ENCODE assay signal across 16 cellular contexts in genomic region chr1:171610385-171610784, GRCh38. TPM values are rescaled to one million over a fixed set of nuclear protein-coding genes. Genes with fewer than 3 reads are reported as not detected.
DNase-seq lines count a peak whose midpoint lies in the region; ATAC-seq and TF ChIP-seq lines count a peak whose summit lies in the region.
"Had no signal": no experiment of that assay in that cellular context is flagged by ENCODE, and none has a peak within 500 bp of the region (broad histone marks: within the 10 kb centered on the region; RNA-seq: fewer than 3 reads in every experiment).

No MANE protein-coding gene starts in this region.

- no peak overlapping the region for H3K27ac Mint-ChIP-seq in stimulated activated memory B cell treated with anti-CD40 and anti-IgM and Interleukin-4, amounts not matched to agents 10 μg/mL and 1 μg/mL and 100 μg/mL, for 72 hours
- H3K27ac Mint-ChIP-seq in activated CD4-positive, alpha-beta memory T cell treated with anti-CD3 and anti-CD28 coated beads, Interleukin-2, amount 10 ng/mL, durations not matched to agents 7 days and 5 days: no peak overlapping the region
- H3K27ac Mint-ChIP-seq: brain had no signal

- TF ChIP-seq CTCF in left ventricle myocardium inferior (IDR thresholded peaks at IDR 0.05; ENCODE audit: borderline replicate concordance): no peak

- H3K4me1 ChIP-seq in left ventricle myocardium inferior: no peaks in the 10 kb centered on the region
- H3K4me1 ChIP-seq: testis had no signal

- peaks cover 12% of the 10 kb centered on the region for H3K4me1 Mint-ChIP-seq in stimulated activated memory B cell treated with anti-CD40 and anti-IgM and Interleukin-4, amounts not matched to agents 10 μg/mL and 1 μg/mL and 100 μg/mL, for 72 hours
- H3K4me1 Mint-ChIP-seq in activated CD4-positive, alpha-beta memory T cell treated with anti-CD3 and anti-CD28 coated beads, Interleukin-2, amount 10 ng/mL, durations not matched to agents 7 days and 5 days: no peaks in the 10 kb centered on the region
- H3K4me1 Mint-ChIP-seq: brain had no signal

- no peaks in the 10 kb centered on the region for H3K27me3 ChIP-seq in left ventricle myocardium inferior (ENCODE audit: low read depth)
- H3K27me3 ChIP-seq: testis had no signal

- intact Hi-C loops in left ventricle myocardium inferior (cut with micrococcal nuclease): no loop called here

- no peaks in the 10 kb centered on the region for H3K27me3 Mint-ChIP-seq in stimulated activated memory B cell treated with anti-CD40 and anti-IgM and Interleukin-4, amounts not matched to agents 10 μg/mL and 1 μg/mL and 100 μg/mL, for 72 hours
- no peaks in the 10 kb centered on the region for H3K27me3 Mint-ChIP-seq in activated CD4-positive, alpha-beta memory T cell treated with anti-CD3 and anti-CD28 coated beads, Interleukin-2, amount 10 ng/mL, durations not matched to agents 7 days and 5 days

- no peak overlapping the region for H3K4me3 Mint-ChIP-seq in stimulated activated memory B cell treated with anti-CD40 and anti-IgM and Interleukin-4, amounts not matched to agents 10 μg/mL and 1 μg/mL and 100 μg/mL, for 72 hours
- H3K4me3 Mint-ChIP-seq in activated CD4-positive, alpha-beta memory T cell treated with anti-CD3 and anti-CD28 coated beads, Interleukin-2, amount 10 ng/mL, durations not matched to agents 7 days and 5 days: no peak overlapping the region
- H3K4me3 Mint-ChIP-seq: brain had no signal

- no peak overlapping the region for H3K27ac ChIP-seq in left ventricle myocardium inferior (replicated peaks)
- H3K27ac ChIP-seq: 22Rv1, testis had no signal

- CTCF ChIA-PET in activated CD4-positive, alpha-beta memory T cell treated with anti-CD3 and anti-CD28 coated beads, Interleukin-2, amount 10 ng/mL, durations not matched to agents 7 days and 5 days (lab: Charles Lee): no interaction called here

- ATAC-seq in HG03378 (IDR thresholded peaks at IDR 0.05; ENCODE audit: unreplicated experiment): peak; percentile 49
- ATAC-seq in stimulated activated memory B cell treated with anti-CD40 and anti-IgM and Interleukin-4, amounts not matched to agents 10 μg/mL and 1 μg/mL and 100 μg/mL, for 72 hours: peak; percentile 44
- ATAC-seq in HG02973 (IDR thresholded peaks at IDR 0.05; ENCODE audit: unreplicated experiment): no peak

- H3K4me3 ChIP-seq in left ventricle myocardium inferior: no peak overlapping the region
- H3K4me3 ChIP-seq: testis had no signal

- DNase-seq in DMS53 (lab: John Stamatoyannopoulos, UW) (peak; percentile 23), DMS53 treated with DMSO at 0.1 percent for 48 hours (lab: John Stamatoyannopoulos, UW; ENCODE audit: unreplicated experiment) (no peak), amniotic epithelial cell (ENCODE audit: low read depth) (peak; percentile 15), left ventricle myocardium inferior (no peak)
- no peak for DNase-seq in activated CD4-positive, alpha-beta memory T cell treated with anti-CD3 and anti-CD28 coated beads, Interleukin-2, amount 10 ng/mL, durations not matched to agents 7 days and 5 days
- DNase-seq: foreskin fibroblast; NCI-H2081 treated with DMSO at 0.1 percent for 48 hours; SK-N-SH; stimulated activated CD4-positive, alpha-beta T cell treated with anti-CD3 and anti-CD28 coated beads, Interleukin-4, amount 100 ng/mL, for 24 hours; testis had no signal

- POLR2A ChIA-PET in activated CD4-positive, alpha-beta memory T cell treated with anti-CD3 and anti-CD28 coated beads, Interleukin-2, amount 10 ng/mL, durations not matched to agents 7 days and 5 days (lab: Charles Lee): no interaction called here

- H3K36me3 Mint-ChIP-seq in stimulated activated memory B cell treated with anti-CD40 and anti-IgM and Interleukin-4, amounts not matched to agents 10 μg/mL and 1 μg/mL and 100 μg/mL, for 72 hours: no peaks in the 10 kb centered on the region
- H3K36me3 Mint-ChIP-seq in activated CD4-positive, alpha-beta memory T cell treated with anti-CD3 and anti-CD28 coated beads, Interleukin-2, amount 10 ng/mL, durations not matched to agents 7 days and 5 days (ENCODE audit: low read depth): no peaks in the 10 kb centered on the region
- H3K36me3 Mint-ChIP-seq: brain had no signal

- no peaks in the 10 kb centered on the region for H3K36me3 ChIP-seq in left ventricle myocardium inferior

- no peaks in the 10 kb centered on the region for H3K9me3 Mint-ChIP-seq in stimulated activated memory B cell treated with anti-CD40 and anti-IgM and Interleukin-4, amounts not matched to agents 10 μg/mL and 1 μg/mL and 100 μg/mL, for 72 hours
- no peaks in the 10 kb centered on the region for H3K9me3 Mint-ChIP-seq in activated CD4-positive, alpha-beta memory T cell treated with anti-CD3 and anti-CD28 coated beads, Interleukin-2, amount 10 ng/mL, durations not matched to agents 7 days and 5 days
- H3K9me3 Mint-ChIP-seq: brain had no signal

- H3K9me3 ChIP-seq in left ventricle myocardium inferior (replicated peaks): no peaks in the 10 kb centered on the region
- H3K9me3 ChIP-seq: SK-N-SH, testis had no signal

RNA-seq across cellular contexts. Expression of gene MYOCOS, which starts 11.7 kb away (rescaled TPM):
- total RNA-seq in activated CD4-positive, alpha-beta memory T cell treated with anti-CD3 and anti-CD28 coated beads, Interleukin-2, amount 10 ng/mL, durations not matched to agents 7 days and 5 days: under 1 TPM in 1 of 2 experiments, not detected in 1; 0.18 TPM
- not detected for total RNA-seq in left ventricle myocardium inferior
- total RNA-seq: osteocyte had no signal

RNA-seq across cellular contexts. Expression of gene MYOC, which starts 42.1 kb away (rescaled TPM):
- not detected for total RNA-seq in activated CD4-positive, alpha-beta memory T cell treated with anti-CD3 and anti-CD28 coated beads, Interleukin-2, amount 10 ng/mL, durations not matched to agents 7 days and 5 days
- 1.0 TPM for total RNA-seq in left ventricle myocardium inferior
- total RNA-seq: osteocyte had no signal

Comparison
In these comparisons a context has a peak if more than half of its experiments do, and no peak if none do; other contexts are left out.
1. DNase-seq: peak in DMS53 (single experiment) and amniotic epithelial cell (single experiment); none in DMS53 treated with DMSO at 0.1 percent for 48 hours (single experiment), activated CD4-positive, alpha-beta memory T cell treated with anti-CD3 and anti-CD28 coated beads, Interleukin-2, amount 10 ng/mL, durations not matched to agents 7 days and 5 days (single experiment) and left ventricle myocardium inferior (single experiment).